In the genomic region with DNA sequence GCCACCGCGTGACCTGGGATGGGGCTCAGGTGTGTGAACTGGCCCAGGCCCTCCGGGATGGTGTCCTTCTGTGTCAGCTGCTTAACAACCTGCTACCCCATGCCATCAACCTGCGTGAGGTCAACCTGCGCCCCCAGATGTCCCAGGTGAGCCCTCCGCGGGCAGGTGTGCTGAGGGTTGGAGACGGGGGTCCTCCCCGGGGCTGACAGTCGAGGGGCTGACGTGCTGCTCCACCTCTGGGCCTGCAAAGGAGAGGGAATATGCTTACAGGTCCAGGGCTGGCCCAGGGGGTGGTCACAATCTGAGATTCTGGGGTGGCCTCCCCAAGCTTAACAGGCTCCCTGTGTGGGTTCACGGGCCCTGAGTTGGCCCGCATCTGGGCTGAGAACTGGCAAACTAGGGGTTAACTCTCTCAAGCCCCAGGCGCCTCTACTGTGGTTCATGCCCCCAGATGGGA, we compare ENCODE assay signal across 9 cellular contexts. TPM values are rescaled to one million over a fixed set of nuclear protein-coding genes. Genes with fewer than 3 reads are reported as not detected.
A peak's percentile ranks its signal among the peaks of the same experiment; 100 is the strongest.
DNase-seq lines count a peak whose midpoint lies in the region; ATAC-seq and TF ChIP-seq lines count a peak whose summit lies in the region.
"Had no signal": no experiment of that assay in that cellular context is flagged by ENCODE, and none has a peak within 500 bp of the region (broad histone marks: within the 10 kb centered on the region; RNA-seq: fewer than 3 reads in every experiment).

No MANE protein-coding gene starts in this region.

- H3K36me3 Mint-ChIP-seq in activated CD8-positive, alpha-beta T cell treated with anti-CD3 and anti-CD28 coated beads, Interleukin-2, amount 10 ng/mL, durations not matched to agents 7 days and 5 days (ENCODE audit: low read depth): peaks cover 32% of the 10 kb centered on the region
- H3K36me3 Mint-ChIP-seq in naive thymus-derived CD4-positive, alpha-beta T cell: peaks cover 13 to 37% (median 25%) of the 10 kb centered on the region in 5 donors
- no peaks in the 10 kb centered on the region for H3K36me3 Mint-ChIP-seq in H9 (ENCODE audit: insufficient read depth in 1 of 3, low read depth in 3 of 3)

- H2AK5ac ChIP-seq in H9 (ENCODE audit: insufficient read length, low read length): no peak overlapping the region

- peak overlapping the region; percentile 79 to 98 (median 92) for H3K4me2 ChIP-seq in BLaER1 treated with 17β-estradiol and CSF1 and Interleukin-3, amounts not matched to agents 10 nM and 100 nM
- no peak overlapping the region for H3K4me2 ChIP-seq in H9 (ENCODE audit: insufficient read depth, insufficient read length, low read length)

- H4K91ac ChIP-seq in H9 (ENCODE audit: insufficient read length, low read depth, low read length): no peak overlapping the region

- no peak overlapping the region for H2AFZ ChIP-seq in H9 (ENCODE audit: low read length)

- H2BK20ac ChIP-seq in H9 (ENCODE audit: low read depth, low read length, poor library complexity, severe bottlenecking): no peak overlapping the region

- peak overlapping the region; percentile 97 for H3K4me3 Mint-ChIP-seq in activated CD8-positive, alpha-beta T cell treated with anti-CD3 and anti-CD28 coated beads, Interleukin-2, amount 10 ng/mL, durations not matched to agents 7 days and 5 days
- H3K4me3 Mint-ChIP-seq in naive thymus-derived CD4-positive, alpha-beta T cell: peak overlapping the region; percentile 91 to 98 (median 96)
- no peak overlapping the region for H3K4me3 Mint-ChIP-seq in H9

- no peaks in the 10 kb centered on the region for H3K27me3 Mint-ChIP-seq in activated CD8-positive, alpha-beta T cell treated with anti-CD3 and anti-CD28 coated beads, Interleukin-2, amount 10 ng/mL, durations not matched to agents 7 days and 5 days (ENCODE audit: low read depth)
- H3K27me3 Mint-ChIP-seq in naive thymus-derived CD4-positive, alpha-beta T cell: no peaks in the 10 kb centered on the region
- H3K27me3 Mint-ChIP-seq in H9 (ENCODE audit: low read depth): peaks cover 1% of the 10 kb centered on the region; the same call in 1 of the 2 replicates

- H3K4ac ChIP-seq in H9 (ENCODE audit: low read depth, low read length): no peak overlapping the region

- no peak overlapping the region for H3T11ph ChIP-seq in H9 (ENCODE audit: low read length)

- no peak overlapping the region for H4K8ac ChIP-seq in H9 (replicated peaks; ENCODE audit: insufficient read length, low read depth, low read length)

- CTCF ChIA-PET in activated CD8-positive, alpha-beta T cell treated with anti-CD3 and anti-CD28 coated beads, Interleukin-2, amount 10 ng/mL, durations not matched to agents 7 days and 5 days (lab: Charles Lee): interaction anchor here (0.9 to 6.8 kb wide), 12 partner anchors 12 to 292 kb away, joined by 3 to 49 read pairs (median 4); a partner anchor contains a TSS
- CTCF ChIA-PET in naive thymus-derived CD4-positive, alpha-beta T cell (lab: Charles Lee): interaction anchor here (0.9 to 2.3 kb wide), 6 partner anchors 9 to 35 kb away, joined by 3 to 10 read pairs (median 5); no protein-coding TSS in a partner anchor

- H4K20me1 ChIP-seq in BLaER1 treated with 17β-estradiol and CSF1 and Interleukin-3, amounts not matched to agents 10 nM and 100 nM: peaks cover 34 to 47% (median 43%) of the 10 kb centered on the region in 11 experiments
- no peaks in the 10 kb centered on the region for H4K20me1 ChIP-seq in H9 (ENCODE audit: control insufficient read depth, insufficient read depth, insufficient read length)

- no peak overlapping the region for H3K14ac ChIP-seq in H9 (ENCODE audit: insufficient read depth, low read length)

- no peak overlapping the region for H2BK12ac ChIP-seq in H9 (ENCODE audit: insufficient read length, low read depth, low read length)

- H3K4me1 ChIP-seq in BLaER1 treated with 17β-estradiol and CSF1 and Interleukin-3, amounts not matched to agents 10 nM and 100 nM: peaks cover 28 to 55% (median 44%) of the 10 kb centered on the region in 10 experiments
- H3K4me1 ChIP-seq in naive thymus-derived CD4-positive, alpha-beta T cell (ENCODE audit: control insufficient read depth in 2 of 2, insufficient read depth in 2 of 2, low read length in 2 of 2): peaks cover 20 to 33% of the 10 kb centered on the region in 2 donors
- H3K4me1 ChIP-seq in H9 (ENCODE audit: insufficient read depth, low read length): no peaks in the 10 kb centered on the region

- no peak overlapping the region for H3K56ac ChIP-seq in H9 (ENCODE audit: insufficient read length, low read depth, low read length)

- no peak overlapping the region for H3K18ac ChIP-seq in H9 (ENCODE audit: insufficient read length, low read depth, low read length)

- H3K27me3 ChIP-seq in BLaER1 treated with 17β-estradiol and CSF1 and Interleukin-3, amounts not matched to agents 10 nM and 100 nM: no peaks in the 10 kb centered on the region
- no peaks in the 10 kb centered on the region for H3K27me3 ChIP-seq in naive thymus-derived CD4-positive, alpha-beta T cell (ENCODE audit: control insufficient read depth in 2 of 2, insufficient read depth in 2 of 2, low read length in 2 of 2)
- H3K27me3 ChIP-seq in H9 (ENCODE audit: insufficient read depth, low read length): no peaks in the 10 kb centered on the region

- no peak overlapping the region for H2BK15ac ChIP-seq in H9 (ENCODE audit: low read depth, low read length)

- no peak for TF ChIP-seq CTCF in H9 (conservative IDR thresholded peaks at IDR 0.05)

- H3K9me3 Mint-ChIP-seq in activated CD8-positive, alpha-beta T cell treated with anti-CD3 and anti-CD28 coated beads, Interleukin-2, amount 10 ng/mL, durations not matched to agents 7 days and 5 days (ENCODE audit: insufficient read depth): peaks cover 3% of the 10 kb centered on the region
- H3K9me3 Mint-ChIP-seq in naive thymus-derived CD4-positive, alpha-beta T cell: peaks cover 0 to 9% (median 0%) of the 10 kb centered on the region in 11 donors
- peaks cover 3 to 25% of the 10 kb centered on the region in 2 experiments; a peak in 4 of 5 replicates for H3K9me3 Mint-ChIP-seq in H9

- peaks cover 70% of the 10 kb centered on the region for H3K4me1 Mint-ChIP-seq in activated CD8-positive, alpha-beta T cell treated with anti-CD3 and anti-CD28 coated beads, Interleukin-2, amount 10 ng/mL, durations not matched to agents 7 days and 5 days (ENCODE audit: low read depth)
- H3K4me1 Mint-ChIP-seq in naive thymus-derived CD4-positive, alpha-beta T cell: peaks cover 40 to 67% (median 61%) of the 10 kb centered on the region in 7 donors
- peaks cover 9 to 10% of the 10 kb centered on the region in 2 experiments; a peak in 3 of 4 replicates for H3K4me1 Mint-ChIP-seq in H9

- no peaks in the 10 kb centered on the region for H3K79me1 ChIP-seq in H9 (ENCODE audit: insufficient read depth, low read depth, low read length, poor library complexity, severe bottlenecking)

- H3K9ac ChIP-seq in BLaER1 treated with 17β-estradiol and CSF1 and Interleukin-3, amounts not matched to agents 10 nM and 100 nM: peak overlapping the region; percentile 86 to 97 (median 93)
- no peak overlapping the region for H3K9ac ChIP-seq in H9 (ENCODE audit: extremely low read depth, insufficient read length, low read length)

- no CpG with 5 or more reads among the region's 14 CpGs for WGBS in H9 (ENCODE audit: extremely low coverage, insufficient read length, low lambda C conversion rate)

- H3K23me2 ChIP-seq in H9 (ENCODE audit: insufficient read length, low read depth, low read length, poor library complexity, severe bottlenecking): peaks cover 1% of the 10 kb centered on the region

- H3K27ac ChIP-seq in BLaER1 treated with 17β-estradiol and CSF1 and Interleukin-3, amounts not matched to agents 10 nM and 100 nM: peak overlapping the region; percentile 85 to 96 (median 93)
- peak overlapping the region; percentile 92 for H3K27ac ChIP-seq in naive thymus-derived CD4-positive, alpha-beta T cell (ENCODE audit: low read depth, low read length)
- no peak overlapping the region for H3K27ac ChIP-seq in H9 (ENCODE audit: insufficient read length, low read depth, low read length)

- peak; percentile 3 for ATAC-seq in GM19324 (IDR thresholded peaks at IDR 0.05; ENCODE audit: low FRiP score, unreplicated experiment)
- ATAC-seq in activated CD8-positive, alpha-beta T cell treated with anti-CD3 and anti-CD28 coated beads, Interleukin-2, amount 10 ng/mL, durations not matched to agents 7 days and 5 days: no peak
- ATAC-seq in naive thymus-derived CD4-positive, alpha-beta T cell: no peak
- ATAC-seq in HG03280 (IDR thresholded peaks at IDR 0.05; ENCODE audit: unreplicated experiment): no peak

- DNase-seq in activated CD8-positive, alpha-beta T cell treated with anti-CD3 and anti-CD28 coated beads, Interleukin-2, amount 10 ng/mL, durations not matched to agents 7 days and 5 days: no peak
- peak in 1 of 9 donors; percentile 21 for DNase-seq in naive thymus-derived CD4-positive, alpha-beta T cell
- no peak for DNase-seq in NCI-H1436 treated with DMSO at 0.1 percent for 48 hours (lab: John Stamatoyannopoulos, UW)
- no peak for DNase-seq in H9
- DNase-seq in central memory CD4-positive, alpha-beta T cell: no peak
- DNase-seq: Calu3 had no signal

- H3K36me3 ChIP-seq in BLaER1 treated with 17β-estradiol and CSF1 and Interleukin-3, amounts not matched to agents 10 nM and 100 nM: peaks cover 23 to 32% (median 28%) of the 10 kb centered on the region in 11 experiments
- H3K36me3 ChIP-seq in naive thymus-derived CD4-positive, alpha-beta T cell (ENCODE audit: control insufficient read depth in 2 of 3, insufficient read depth in 3 of 3, low read length in 3 of 3): peaks cover 0 to 39% (median 4%) of the 10 kb centered on the region in 3 experiments

- POLR2A ChIA-PET in activated CD8-positive, alpha-beta T cell treated with anti-CD3 and anti-CD28 coated beads, Interleukin-2, amount 10 ng/mL, durations not matched to agents 7 days and 5 days (lab: Charles Lee): interaction anchor here (0.6 to 2.5 kb wide), 13 partner anchors 9 to 764 kb away, joined by 3 to 19 read pairs (median 6); a partner anchor contains a TSS
- POLR2A ChIA-PET in naive thymus-derived CD4-positive, alpha-beta T cell (lab: Charles Lee): interaction anchor here (0.7 to 6.0 kb wide), 17 partner anchors 9 to 91 kb away, joined by 3 to 53 read pairs (median 4); a partner anchor contains a TSS

- H3K9me3 ChIP-seq in BLaER1 treated with 17β-estradiol and CSF1 and Interleukin-3, amounts not matched to agents 10 nM and 100 nM (replicated peaks in 1 of 11): peaks cover 0 to 13% (median 0%) of the 10 kb centered on the region in 11 experiments; a peak in 7 of 22 replicates
- H3K9me3 ChIP-seq in naive thymus-derived CD4-positive, alpha-beta T cell (ENCODE audit: control insufficient read depth in 2 of 3, low read length in 3 of 3): no peaks in the 10 kb centered on the region
- no peaks in the 10 kb centered on the region for H3K9me3 ChIP-seq in H9 (ENCODE audit: control insufficient read depth, low read depth, low read length)

- no peak overlapping the region for H2BK5ac ChIP-seq in H9 (ENCODE audit: insufficient read length, low read length)

- H3K4me3 ChIP-seq in BLaER1 treated with 17β-estradiol and CSF1 and Interleukin-3, amounts not matched to agents 10 nM and 100 nM: peak overlapping the region; percentile 90 to 100 (median 99)
- peak overlapping the region; percentile 96 for H3K4me3 ChIP-seq in naive thymus-derived CD4-positive, alpha-beta T cell (ENCODE audit: low read length)

- H3K27ac Mint-ChIP-seq in activated CD8-positive, alpha-beta T cell treated with anti-CD3 and anti-CD28 coated beads, Interleukin-2, amount 10 ng/mL, durations not matched to agents 7 days and 5 days: peak overlapping the region; percentile 90
- peak overlapping the region; percentile 65 to 94 (median 91) for H3K27ac Mint-ChIP-seq in naive thymus-derived CD4-positive, alpha-beta T cell
- H3K27ac Mint-ChIP-seq in H9: no peak overlapping the region; a peak in 1 of 7 replicates

- intact Hi-C loops in naive thymus-derived CD4-positive, alpha-beta T cell (cut with micrococcal nuclease): loop anchor here (1.0 kb wide), 7 partner anchors 20 to 400 kb away; a partner anchor contains a TSS

- no peaks in the 10 kb centered on the region for H3K79me2 ChIP-seq in H9 (ENCODE audit: insufficient read depth, low read length)

- H2BK120ac ChIP-seq in H9 (ENCODE audit: low read depth, low read length, poor library complexity, severe bottlenecking): no peak overlapping the region

- H3K23ac ChIP-seq in H9 (ENCODE audit: insufficient read length, low read depth, low read length): no peak overlapping the region

- no peak overlapping the region for H4K5ac ChIP-seq in H9 (ENCODE audit: insufficient read length, low read depth, low read length)

RNA-seq across cellular contexts. Expression of a gene that starts 0.4 kb away (rescaled TPM):
- 100 to 1,000 TPM; 122 to 125 TPM for total RNA-seq in activated CD8-positive, alpha-beta T cell treated with anti-CD3 and anti-CD28 coated beads, Interleukin-2, amount 10 ng/mL, durations not matched to agents 7 days and 5 days
- 100 to 1,000 TPM in 3 of 5 experiments, 10 to 100 TPM in 2; 90.5 to 132 (median 115) TPM for total RNA-seq in naive thymus-derived CD4-positive, alpha-beta T cell
- polyA plus RNA-seq in naive thymus-derived CD4-positive, alpha-beta T cell: 10 to 100 TPM; 26.2 to 41.4 TPM
- 0.61 and 0.90 TPM in 2 replicates for total RNA-seq in H9 (2021)

RNA-seq across cellular contexts. Expression of a gene that starts 5.7 kb away (rescaled TPM):
- 10 to 100 TPM; 28.2 to 28.5 TPM for total RNA-seq in activated CD8-positive, alpha-beta T cell treated with anti-CD3 and anti-CD28 coated beads, Interleukin-2, amount 10 ng/mL, durations not matched to agents 7 days and 5 days
- total RNA-seq in naive thymus-derived CD4-positive, alpha-beta T cell: 10 to 100 TPM; 27.9 to 64.7 (median 57.4) TPM
- 10 to 100 TPM; 35.2 to 60.4 TPM for polyA plus RNA-seq in naive thymus-derived CD4-positive, alpha-beta T cell
- total RNA-seq in H9 (2021): 17.9 and 22.0 TPM in 2 replicates

RNA-seq across cellular contexts. Expression of a gene that starts 33.4 kb away (rescaled TPM):
- total RNA-seq in activated CD8-positive, alpha-beta T cell treated with anti-CD3 and anti-CD28 coated beads, Interleukin-2, amount 10 ng/mL, durations not matched to agents 7 days and 5 days: 10 to 100 TPM; 13.9 to 15.2 TPM
- total RNA-seq in naive thymus-derived CD4-positive, alpha-beta T cell: 10 to 100 TPM in 1 of 5 experiments, 1 to 10 TPM in 4; 2.9 to 17.4 (median 5.4) TPM
- 1 to 10 TPM in 1 of 2 donors, under 1 TPM in 1; 0.74 to 1.8 TPM for polyA plus RNA-seq in naive thymus-derived CD4-positive, alpha-beta T cell
- total RNA-seq in H9 (2021): 54.1 and 56.4 TPM in 2 replicates

RNA-seq across cellular contexts. Expression of a gene that starts 35.5 kb away (rescaled TPM):
- 10 to 100 TPM; 76.7 to 85.6 TPM for total RNA-seq in activated CD8-positive, alpha-beta T cell treated with anti-CD3 and anti-CD28 coated beads, Interleukin-2, amount 10 ng/mL, durations not matched to agents 7 days and 5 days
- 10 to 100 TPM; 36.1 to 81.6 (median 61.9) TPM for total RNA-seq in naive thymus-derived CD4-positive, alpha-beta T cell
- 10 to 100 TPM; 70.6 to 96.5 TPM for polyA plus RNA-seq in naive thymus-derived CD4-positive, alpha-beta T cell
- 38.2 and 39.3 TPM in 2 replicates for total RNA-seq in H9 (2021)

RNA-seq across cellular contexts. Expression of a gene that starts 52.4 kb away (rescaled TPM):
- total RNA-seq in activated CD8-positive, alpha-beta T cell treated with anti-CD3 and anti-CD28 coated beads, Interleukin-2, amount 10 ng/mL, durations not matched to agents 7 days and 5 days: 1 to 10 TPM in 1 of 2 experiments, under 1 TPM in 1; 0.52 to 1.2 TPM
- total RNA-seq in naive thymus-derived CD4-positive, alpha-beta T cell: 1 to 10 TPM in 3 of 5 experiments, under 1 TPM in 2; 0.57 to 3.7 (median 1.8) TPM
- not detected for polyA plus RNA-seq in naive thymus-derived CD4-positive, alpha-beta T cell
- 4.9 and 5.9 TPM in 2 replicates for total RNA-seq in H9 (2021)

Comparison
In these comparisons a context has a peak if more than half of its experiments do, and no peak if none do; other contexts are left out.
1. H3K27ac Mint-ChIP-seq: peak in activated CD8-positive, alpha-beta T cell treated with anti-CD3 and anti-CD28 coated beads, Interleukin-2, amount 10 ng/mL, durations not matched to agents 7 days and 5 days (single experiment) and naive thymus-derived CD4-positive, alpha-beta T cell (9 of 9); none in H9 (0 of 3).
2. H3K4me3 Mint-ChIP-seq: peak in activated CD8-positive, alpha-beta T cell treated with anti-CD3 and anti-CD28 coated beads, Interleukin-2, amount 10 ng/mL, durations not matched to agents 7 days and 5 days (single experiment) and naive thymus-derived CD4-positive, alpha-beta T cell (10 of 10); none in H9 (0 of 2).
3. RNA of a gene that starts 0.4 kb away (total RNA-seq): 122 to 125 TPM in activated CD8-positive, alpha-beta T cell treated with anti-CD3 and anti-CD28 coated beads, Interleukin-2, amount 10 ng/mL, durations not matched to agents 7 days and 5 days and 90.5 to 132 TPM in naive thymus-derived CD4-positive, alpha-beta T cell; 0.61 to 0.90 TPM in H9; every median in the first group is over 10 times any median in the second.